Comparison of ENCODE assay signal across 16 cellular contexts in genomic region chr12:9391751-9392240, GRCh38.
DNase-seq lines count a peak whose midpoint lies in the region; ATAC-seq and TF ChIP-seq lines count a peak whose summit lies in the region.
"Had no signal": no experiment of that assay in that cellular context is flagged by ENCODE, and none has a peak within 500 bp of the region (broad histone marks: within the 10 kb centered on the region; RNA-seq: fewer than 3 reads in every experiment).

No MANE protein-coding gene starts in this region.

- peak overlapping the region; percentile 6; the same call in 1 of the 2 replicates for H3K27ac Mint-ChIP-seq in WTC11

- no peaks in the 10 kb centered on the region for H3K9me3 Mint-ChIP-seq in WTC11
- H3K9me3 Mint-ChIP-seq: CD8-positive, alpha-beta memory T cell had no signal

- H3K4me3 Mint-ChIP-seq in WTC11 = no peak overlapping the region
- H3K4me3 Mint-ChIP-seq: CD8-positive, alpha-beta memory T cell had no signal

- H3K4me1 Mint-ChIP-seq in WTC11 = peaks cover 21% of the 10 kb centered on the region

- peak; percentile 57 for DNase-seq in DMS53 (lab: John Stamatoyannopoulos, UW)
- DNase-seq in NCI-H146 treated with DMSO at 0.1 percent for 48 hours (lab: John Stamatoyannopoulos, UW; ENCODE audit: unreplicated experiment) = peak; percentile 64
- no peak for DNase-seq in WTC11 (ENCODE audit: low spot score)
- peak; percentile 40 for DNase-seq in kidney tubule cell (ENCODE audit: low spot score)
- no peak for DNase-seq in activated T-cell treated with anti-CD3 and anti-CD28 coated beads, Interleukin-2, amount 50 U/mL, for 1 hour
- no peak for DNase-seq in GOT3 (lab: John Stamatoyannopoulos, UW)
- no peak for DNase-seq in NCI-H2171 treated with DMSO at 0.1 percent for 48 hours (lab: John Stamatoyannopoulos, UW)
- DNase-seq: CD8-positive, alpha-beta memory T cell; DND-41; KBM-7; NCI-H1417 treated with DMSO at 0.1 percent for 48 hours; NCI-H2029 treated with DMSO at 0.1 percent for 48 hours; NCI-H446 had no signal

- 0 out of 2 replicates have a peak, but pooled peaks cover 1% of the 10 kb centered on the region for H3K36me3 Mint-ChIP-seq in WTC11

- no peaks in the 10 kb centered on the region for H3K27me3 Mint-ChIP-seq in WTC11 (ENCODE audit: low read depth)

- peak; percentile 65 for ATAC-seq in WTC11
- ATAC-seq in GM21717 (IDR thresholded peaks at IDR 0.05; ENCODE audit: unreplicated experiment) = no peak
- ATAC-seq: Panc1, Right ventricle myocardium inferior had no signal

- no peak for TF ChIP-seq CTCF in WTC11 (IDR thresholded peaks at IDR 0.05)

- CTCF ChIA-PET in WTC11 (lab: Charles Lee) = interaction anchor here (1.5 to 2.1 kb wide), 3 partner anchors 13 to 77 kb away, joined by 4 to 6 read pairs (median 6); no protein-coding TSS in a partner anchor

- POLR2A ChIA-PET in WTC11 (lab: Charles Lee) = no interaction called here

TF ChIP-seq in WTC11, 78 proteins besides CTCF, POLR2A, EP300 and RAD21:
- TF ChIP-seq ZNF121 (CRISPR knock-in tag; IDR thresholded peaks at IDR 0.05) (no peak), NR1H2 (CRISPR knock-in tag; IDR thresholded peaks at IDR 0.05) (no peak), AR (CRISPR knock-in tag; IDR thresholded peaks at IDR 0.05) (no peak), ZNF396 (CRISPR knock-in tag; IDR thresholded peaks at IDR 0.05; ENCODE audit: borderline replicate concordance) (no peak), E2F4 (CRISPR knock-in tag; IDR thresholded peaks at IDR 0.05; ENCODE audit: borderline replicate concordance, low read depth) (no peak), ATF1 (CRISPR knock-in tag; IDR thresholded peaks at IDR 0.05) (no peak), ETV6 (CRISPR knock-in tag; IDR thresholded peaks at IDR 0.05) (no peak), MLX (CRISPR knock-in tag; IDR thresholded peaks at IDR 0.05) (no peak), ESRRA (CRISPR knock-in tag; IDR thresholded peaks at IDR 0.05; ENCODE audit: borderline replicate concordance) (no peak), USF2 (CRISPR knock-in tag; IDR thresholded peaks at IDR 0.05) (no peak), CREM (CRISPR knock-in tag; IDR thresholded peaks at IDR 0.05) (no peak), USF1 (CRISPR knock-in tag; IDR thresholded peaks at IDR 0.05) (no peak), TCF7 (CRISPR knock-in tag; IDR thresholded peaks at IDR 0.05; ENCODE audit: low read depth) (no peak), CREB1 (CRISPR knock-in tag; IDR thresholded peaks at IDR 0.05) (no peak), ATF6 (CRISPR knock-in tag; IDR thresholded peaks at IDR 0.05) (no peak)

Comparison
In these comparisons a context has a peak if more than half of its experiments do, and no peak if none do; other contexts are left out.
1. DNase-seq: peak in DMS53 (single experiment), NCI-H146 treated with DMSO at 0.1 percent for 48 hours (single experiment) and kidney tubule cell (single experiment); none in WTC11 (single experiment), activated T-cell treated with anti-CD3 and anti-CD28 coated beads, Interleukin-2, amount 50 U/mL, for 1 hour (single experiment), GOT3 (single experiment) and NCI-H2171 treated with DMSO at 0.1 percent for 48 hours (single experiment).